Comparison of ENCODE assay signal across 1 cellular context in the genomic region with DNA sequence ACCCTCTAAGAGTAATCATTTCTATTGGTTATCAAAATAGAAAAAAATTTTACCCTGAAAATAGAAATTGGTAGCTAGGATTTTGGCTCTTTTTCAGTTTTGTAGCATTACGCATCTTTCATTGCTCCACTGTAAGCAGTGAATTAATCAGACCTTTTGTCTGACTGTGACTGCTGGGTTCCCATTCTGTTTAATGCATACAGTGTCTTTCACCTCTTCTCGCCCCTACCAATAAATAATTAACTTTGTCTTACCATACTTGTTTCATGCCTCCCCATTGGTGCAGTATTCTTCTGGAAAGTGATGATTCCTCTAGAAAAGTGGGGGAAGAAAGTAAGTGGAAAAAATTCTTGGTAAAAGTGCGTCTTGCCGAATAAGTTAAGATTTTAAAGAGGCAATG.
TF ChIP-seq lines count a peak whose summit lies in the region.

No MANE protein-coding gene starts in this region.

TF ChIP-seq in IMR-90, 13 proteins besides CTCF, POLR2A, EP300 and RAD21:
- TF ChIP-seq NFE2L2 (IDR thresholded peaks at IDR 0.05; ENCODE audit: low read depth, low read length) (no peak), MXI1 (IDR thresholded peaks at IDR 0.05; ENCODE audit: borderline replicate concordance, low read depth, low read length) (no peak), RFX5 (IDR thresholded peaks at IDR 0.05; ENCODE audit: low read depth, low read length) (no peak), CHD1 (IDR thresholded peaks at IDR 0.05; ENCODE audit: low read depth, low read length) (no peak), RCOR1 (IDR thresholded peaks at IDR 0.05; ENCODE audit: insufficient replicate concordance, low read length) (no peak), MAFK (IDR thresholded peaks at IDR 0.05; ENCODE audit: low read depth, low read length) (no peak), CEBPB (IDR thresholded peaks at IDR 0.05; ENCODE audit: low read depth, low read length) (no peak), MAZ (IDR thresholded peaks at IDR 0.05; ENCODE audit: borderline replicate concordance, low read depth, low read length) (no peak), FOS (IDR thresholded peaks at IDR 0.05; ENCODE audit: low read depth, low read length) (no peak), SMC3 (IDR thresholded peaks at IDR 0.05; ENCODE audit: low read depth, low read length) (no peak), BHLHE40 (IDR thresholded peaks at IDR 0.05; ENCODE audit: low read depth, low read length) (no peak)
- TF ChIP-seq, protein P1, sequence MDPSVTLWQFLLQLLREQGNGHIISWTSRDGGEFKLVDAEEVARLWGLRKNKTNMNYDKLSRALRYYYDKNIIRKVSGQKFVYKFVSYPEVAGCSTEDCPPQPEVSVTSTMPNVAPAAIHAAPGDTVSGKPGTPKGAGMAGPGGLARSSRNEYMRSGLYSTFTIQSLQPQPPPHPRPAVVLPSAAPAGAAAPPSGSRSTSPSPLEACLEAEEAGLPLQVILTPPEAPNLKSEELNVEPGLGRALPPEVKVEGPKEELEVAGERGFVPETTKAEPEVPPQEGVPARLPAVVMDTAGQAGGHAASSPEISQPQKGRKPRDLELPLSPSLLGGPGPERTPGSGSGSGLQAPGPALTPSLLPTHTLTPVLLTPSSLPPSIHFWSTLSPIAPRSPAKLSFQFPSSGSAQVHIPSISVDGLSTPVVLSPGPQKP (IDR thresholded peaks at IDR 0.05; ENCODE audit: borderline replicate concordance, low read depth, low read length), result no peak
- TF ChIP-seq, protein P2, sequence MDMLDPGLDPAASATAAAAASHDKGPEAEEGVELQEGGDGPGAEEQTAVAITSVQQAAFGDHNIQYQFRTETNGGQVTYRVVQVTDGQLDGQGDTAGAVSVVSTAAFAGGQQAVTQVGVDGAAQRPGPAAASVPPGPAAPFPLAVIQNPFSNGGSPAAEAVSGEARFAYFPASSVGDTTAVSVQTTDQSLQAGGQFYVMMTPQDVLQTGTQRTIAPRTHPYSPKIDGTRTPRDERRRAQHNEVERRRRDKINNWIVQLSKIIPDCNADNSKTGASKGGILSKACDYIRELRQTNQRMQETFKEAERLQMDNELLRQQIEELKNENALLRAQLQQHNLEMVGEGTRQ (IDR thresholded peaks at IDR 0.05; ENCODE audit: low read depth, low read length), result no peak
